ENCODE assay signal across 14 cellular contexts in the genomic region with DNA sequence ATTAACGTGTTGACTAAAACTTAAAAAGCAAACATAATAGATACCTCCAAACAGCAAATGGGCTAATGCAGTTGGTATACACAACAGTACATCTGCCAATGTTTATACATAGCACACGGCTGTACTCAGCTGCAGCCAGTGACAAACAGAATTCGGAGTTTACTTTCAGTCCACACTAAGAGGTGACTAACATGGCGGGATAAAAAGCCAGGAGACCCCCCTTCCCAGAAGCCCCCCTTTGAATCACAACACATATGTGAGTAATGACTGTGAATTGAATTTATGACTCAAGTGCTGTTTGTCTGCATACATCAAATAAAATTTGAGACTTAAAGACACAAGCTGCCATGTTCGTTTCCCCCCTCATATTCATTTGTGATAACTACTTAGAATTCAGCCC.
DNase-seq lines count a peak whose midpoint lies in the region; ATAC-seq, FAIRE-seq and TF ChIP-seq lines count a peak whose summit lies in the region.
"Had no signal": no experiment of that assay in that cellular context is flagged by ENCODE, and none has a peak within 500 bp of the region (broad histone marks: within the 10 kb centered on the region; RNA-seq: fewer than 3 reads in every experiment).

No MANE protein-coding gene starts in this region.

- H3K9me3 Mint-ChIP-seq in activated CD8-positive, alpha-beta memory T cell treated with anti-CD3 and anti-CD28 coated beads, Interleukin-2, amount 10 ng/mL, durations not matched to agents 7 days and 5 days (ENCODE audit: low read depth), result no peaks in the 10 kb centered on the region
- no peaks in the 10 kb centered on the region for H3K9me3 Mint-ChIP-seq in astrocyte (ENCODE audit: unreplicated experiment)

- TF ChIP-seq CTCF in astrocyte (IDR thresholded peaks at IDR 0.05; ENCODE audit: insufficient read depth, low read depth, low read length) (no peak), left lung (IDR thresholded peaks at IDR 0.05) (no peak), upper lobe of left lung (IDR thresholded peaks at IDR 0.05) (no peak)

- H3K9me3 ChIP-seq in astrocyte (ENCODE audit: insufficient read depth, low read depth, low read length), result no peaks in the 10 kb centered on the region
- no peaks in the 10 kb centered on the region for H3K9me3 ChIP-seq in left lung
- no peaks in the 10 kb centered on the region for H3K9me3 ChIP-seq in upper lobe of left lung
- H3K9me3 ChIP-seq: pancreas, SJCRH30 had no signal

- intact Hi-C loops in left lung (cut with DNase I), result no loop called here

- no peak for TF ChIP-seq EP300 in upper lobe of left lung (IDR thresholded peaks at IDR 0.05)

- TF ChIP-seq POLR2A in upper lobe of left lung (IDR thresholded peaks at IDR 0.05), result no peak

- H3K4me1 ChIP-seq in astrocyte (ENCODE audit: insufficient read depth, low read length) (peaks cover 48% of the 10 kb centered on the region), left lung (peaks cover 6 to 24% of the 10 kb centered on the region in 2 donors), upper lobe of left lung (no peaks in the 10 kb centered on the region)
- H3K4me1 ChIP-seq: pancreas had no signal

- no peak for FAIRE-seq in astrocyte (lab: Jason Lieb, UNC)
- FAIRE-seq: bronchial epithelial cell, pancreas had no signal

- peak overlapping the region; percentile 58 for H3K4me3 Mint-ChIP-seq in activated CD8-positive, alpha-beta memory T cell treated with anti-CD3 and anti-CD28 coated beads, Interleukin-2, amount 10 ng/mL, durations not matched to agents 7 days and 5 days
- no peak overlapping the region for H3K4me3 Mint-ChIP-seq in astrocyte (ENCODE audit: unreplicated experiment)

- no peaks in the 10 kb centered on the region for H3K27me3 Mint-ChIP-seq in activated CD8-positive, alpha-beta memory T cell treated with anti-CD3 and anti-CD28 coated beads, Interleukin-2, amount 10 ng/mL, durations not matched to agents 7 days and 5 days
- no peaks in the 10 kb centered on the region for H3K27me3 Mint-ChIP-seq in astrocyte (ENCODE audit: low read depth, unreplicated experiment)

- DNase-seq in activated CD8-positive, alpha-beta memory T cell treated with anti-CD3 and anti-CD28 coated beads, Interleukin-2, amount 10 ng/mL, durations not matched to agents 7 days and 5 days, result no peak
- DNase-seq in activated CD8-positive, alpha-beta memory T cell treated with anti-CD3 and anti-CD28 coated beads, Interleukin-2, amount 50 U/mL, for 48 hours, result no peak
- DNase-seq in SW480 (ENCODE audit: low spot score), result peak; percentile 13
- peak; percentile 42 for DNase-seq in astrocyte (ENCODE audit: low read depth)
- DNase-seq in stimulated activated naive CD8-positive, alpha-beta T cell treated with anti-CD3 and anti-CD28 coated beads, Interleukin-15, Interleukin-2, amounts not matched to agents 100 U/mL and 50 U/mL, for 24 hours, result no peak
- DNase-seq in left lung, result no peak
- DNase-seq in NCI-H187 (lab: John Stamatoyannopoulos, UW), result no peak
- DNase-seq in upper lobe of left lung, result no peak
- DNase-seq: effector CD8-positive, alpha-beta T cell; midbrain; pancreas; SJCRH30 had no signal

- peak overlapping the region; percentile 56 for H3K4me2 ChIP-seq in astrocyte (ENCODE audit: low read length)

- no peaks in the 10 kb centered on the region for H3K27me3 ChIP-seq in astrocyte (ENCODE audit: insufficient read depth, low read length)
- no peaks in the 10 kb centered on the region for H3K27me3 ChIP-seq in left lung
- no peaks in the 10 kb centered on the region for H3K27me3 ChIP-seq in upper lobe of left lung
- H3K27me3 ChIP-seq: foreskin keratinocyte, SJCRH30 had no signal

- CTCF ChIA-PET in activated CD8-positive, alpha-beta memory T cell treated with anti-CD3 and anti-CD28 coated beads, Interleukin-2, amount 10 ng/mL, durations not matched to agents 7 days and 5 days (lab: Charles Lee), result interaction anchor here (0.9 to 3.3 kb wide), 10 partner anchors 32 to 120 kb away, joined by 3 to 18 read pairs (median 4); a partner anchor contains a TSS

- 72 to 75% methylated on average over 5 of the region's 5 CpGs for WGBS in upper lobe of left lung, 2 donors

- H3K4me1 Mint-ChIP-seq in activated CD8-positive, alpha-beta memory T cell treated with anti-CD3 and anti-CD28 coated beads, Interleukin-2, amount 10 ng/mL, durations not matched to agents 7 days and 5 days, result peaks cover 67% of the 10 kb centered on the region
- H3K4me1 Mint-ChIP-seq in astrocyte (ENCODE audit: low read depth, unreplicated experiment), result peaks cover 65% of the 10 kb centered on the region

- no peaks in the 10 kb centered on the region for H3K79me2 ChIP-seq in astrocyte (ENCODE audit: insufficient read depth, low read length)

- H3K27ac Mint-ChIP-seq in activated CD8-positive, alpha-beta memory T cell treated with anti-CD3 and anti-CD28 coated beads, Interleukin-2, amount 10 ng/mL, durations not matched to agents 7 days and 5 days, result peak overlapping the region; percentile 96
- no peak overlapping the region for H3K27ac Mint-ChIP-seq in astrocyte (ENCODE audit: unreplicated experiment)

- no peaks in the 10 kb centered on the region for H3K36me3 ChIP-seq in astrocyte (ENCODE audit: insufficient read depth, low read length)
- no peaks in the 10 kb centered on the region for H3K36me3 ChIP-seq in left lung
- no peaks in the 10 kb centered on the region for H3K36me3 ChIP-seq in upper lobe of left lung
- H3K36me3 ChIP-seq: pancreas, SJCRH30 had no signal

- ATAC-seq in activated CD8-positive, alpha-beta memory T cell treated with anti-CD3 and anti-CD28 coated beads, Interleukin-2, amount 10 ng/mL, durations not matched to agents 7 days and 5 days, result no peak
- ATAC-seq in stimulated activated naive CD8-positive, alpha-beta T cell treated with anti-CD3 and anti-CD28 coated beads, Interleukin-15, Interleukin-2, amounts not matched to agents 100 U/mL and 50 U/mL, for 24 hours, result peak; percentile 32
- ATAC-seq in left lung, result no peak
- ATAC-seq in upper lobe of left lung (ENCODE audit: low FRiP score in 2 of 2), result no peak
- ATAC-seq: pancreas had no signal

- H4K20me1 ChIP-seq in astrocyte (ENCODE audit: insufficient read depth, low read length), result no peaks in the 10 kb centered on the region

- H2AFZ ChIP-seq in astrocyte (ENCODE audit: low read depth, low read length), result no peak overlapping the region

- peaks cover 5% of the 10 kb centered on the region for H3K36me3 Mint-ChIP-seq in activated CD8-positive, alpha-beta memory T cell treated with anti-CD3 and anti-CD28 coated beads, Interleukin-2, amount 10 ng/mL, durations not matched to agents 7 days and 5 days
- H3K36me3 Mint-ChIP-seq in astrocyte (ENCODE audit: low read depth, unreplicated experiment), result peaks cover 2% of the 10 kb centered on the region

- H3K9ac ChIP-seq in astrocyte (ENCODE audit: low read length), result no peak overlapping the region

- no peak overlapping the region for H3K4me3 ChIP-seq in astrocyte (ENCODE audit: insufficient read depth, low read depth, low read length)
- H3K4me3 ChIP-seq in left lung, result no peak overlapping the region
- H3K4me3 ChIP-seq in upper lobe of left lung, result no peak overlapping the region
- H3K4me3 ChIP-seq: pancreas, SJCRH30 had no signal

- H3K27ac ChIP-seq in astrocyte (ENCODE audit: low read depth, low read length), result peak overlapping the region; percentile 46
- H3K27ac ChIP-seq in left lung, result no peak overlapping the region
- H3K27ac ChIP-seq in upper lobe of left lung, result no peak overlapping the region
- H3K27ac ChIP-seq: foreskin keratinocyte, pancreas, SJCRH30 had no signal

Comparison
In these comparisons a context has a peak if more than half of its experiments do, and no peak if none do; other contexts are left out.
1. DNase-seq: peak in SW480 (single experiment) and astrocyte (single experiment); none in activated CD8-positive, alpha-beta memory T cell treated with anti-CD3 and anti-CD28 coated beads, Interleukin-2, amount 10 ng/mL, durations not matched to agents 7 days and 5 days (single experiment), activated CD8-positive, alpha-beta memory T cell treated with anti-CD3 and anti-CD28 coated beads, Interleukin-2, amount 50 U/mL, for 48 hours (single experiment), stimulated activated naive CD8-positive, alpha-beta T cell treated with anti-CD3 and anti-CD28 coated beads, Interleukin-15, Interleukin-2, amounts not matched to agents 100 U/mL and 50 U/mL, for 24 hours (single experiment), left lung (0 of 2), NCI-H187 (0 of 2) and upper lobe of left lung (0 of 2).